15 cellular contexts compared by ENCODE assay signal in the genomic region with DNA sequence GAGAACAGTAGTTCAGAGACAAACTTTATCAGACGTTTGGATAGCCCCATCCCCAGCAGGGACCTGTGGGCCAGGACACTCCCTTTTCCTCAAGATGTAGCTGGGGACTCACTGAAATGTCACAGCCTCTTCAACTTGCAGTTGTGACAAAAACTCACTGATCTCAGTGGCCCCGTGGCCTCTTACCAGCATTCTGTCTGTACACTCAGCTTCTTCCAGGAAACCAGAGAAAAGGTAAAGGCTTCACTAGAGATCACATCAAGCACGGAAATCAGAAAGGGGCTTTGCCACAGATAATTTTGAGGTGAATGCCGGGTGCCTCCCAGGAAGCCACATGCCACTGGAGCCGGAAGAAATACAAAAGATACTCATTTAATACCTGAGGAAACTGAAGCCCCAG.
DNase-seq lines count a peak whose midpoint lies in the region; ATAC-seq lines count a peak whose summit lies in the region.
"Had no signal": no experiment of that assay in that cellular context is flagged by ENCODE, and none has a peak within 500 bp of the region (broad histone marks: within the 10 kb centered on the region; RNA-seq: fewer than 3 reads in every experiment).

No MANE protein-coding gene starts in this region.

- H3K36me3 Mint-ChIP-seq in activated T-cell treated with anti-CD3 and anti-CD28 coated beads, Interleukin-2, amount 50 U/mL, for 24 hours (ENCODE audit: low read depth) = no peaks in the 10 kb centered on the region

- H3K4me1 Mint-ChIP-seq in activated T-cell treated with anti-CD3 and anti-CD28 coated beads, Interleukin-2, amount 50 U/mL, for 24 hours (ENCODE audit: low read depth) = peaks cover 26% of the 10 kb centered on the region

- peak; percentile 44 for DNase-seq in stimulated activated CD4-positive, alpha-beta T cell treated with anti-CD3 and anti-CD28 coated beads, Interleukin-1b, Interleukin-23, amount 100 ng/mL, for 48 hours
- no peak for DNase-seq in stimulated activated CD4-positive, alpha-beta T cell treated with anti-CD3 and anti-CD28 coated beads, Interleukin-2, amount 100 ng/mL, for 48 hours
- DNase-seq in activated T-cell treated with anti-CD3 and anti-CD28 coated beads, Interleukin-2, amount 50 U/mL, for 24 hours = no peak
- DNase-seq in effector CD4-positive, alpha-beta T cell = peak; percentile 3
- DNase-seq in NCI-H2107 treated with DMSO at 0.1 percent for 48 hours (lab: John Stamatoyannopoulos, UW; ENCODE audit: unreplicated experiment) = no peak
- DNase-seq in cortex of kidney (lab: John Stamatoyannopoulos, UW) = no peak
- no peak for DNase-seq in NCI-H1694 treated with DMSO at 0.1 percent for 48 hours (lab: John Stamatoyannopoulos, UW)
- DNase-seq: ACHN; Caco-2; left cardiac atrium; NCI-H1436; NCI-H345; NK-92 treated with Interleukin-12 subunit alpha and Interleukin-12 subunit beta, amount 100 ng/mL, for 24 hours; SW 1271 had no signal

- ATAC-seq in GM21717 (IDR thresholded peaks at IDR 0.05; ENCODE audit: unreplicated experiment) = no peak
- ATAC-seq: left cardiac atrium had no signal

- no peak overlapping the region for H3K4me3 Mint-ChIP-seq in activated T-cell treated with anti-CD3 and anti-CD28 coated beads, Interleukin-2, amount 50 U/mL, for 24 hours

- peak overlapping the region; percentile 53 for H3K27ac Mint-ChIP-seq in activated T-cell treated with anti-CD3 and anti-CD28 coated beads, Interleukin-2, amount 50 U/mL, for 24 hours

- peaks cover 11% of the 10 kb centered on the region for H3K9me3 Mint-ChIP-seq in activated T-cell treated with anti-CD3 and anti-CD28 coated beads, Interleukin-2, amount 50 U/mL, for 24 hours

- H3K27me3 Mint-ChIP-seq in activated T-cell treated with anti-CD3 and anti-CD28 coated beads, Interleukin-2, amount 50 U/mL, for 24 hours = no peaks in the 10 kb centered on the region

Comparison
In these comparisons a context has a peak if more than half of its experiments do, and no peak if none do; other contexts are left out.
1. DNase-seq: peak in stimulated activated CD4-positive, alpha-beta T cell treated with anti-CD3 and anti-CD28 coated beads, Interleukin-1b, Interleukin-23, amount 100 ng/mL, for 48 hours (single experiment) and effector CD4-positive, alpha-beta T cell (single experiment); none in stimulated activated CD4-positive, alpha-beta T cell treated with anti-CD3 and anti-CD28 coated beads, Interleukin-2, amount 100 ng/mL, for 48 hours (0 of 2), activated T-cell treated with anti-CD3 and anti-CD28 coated beads, Interleukin-2, amount 50 U/mL, for 24 hours (single experiment), NCI-H2107 treated with DMSO at 0.1 percent for 48 hours (single experiment), cortex of kidney (single experiment) and NCI-H1694 treated with DMSO at 0.1 percent for 48 hours (single experiment).